In genomic region chr12:39383064-39383552, GRCh38 we compare ENCODE assay signal across 18 cellular contexts. TPM values are rescaled to one million over a fixed set of nuclear protein-coding genes. Genes with fewer than 3 reads are reported as not detected.
DNase-seq lines count a peak whose midpoint lies in the region; ATAC-seq and TF ChIP-seq lines count a peak whose summit lies in the region.
"Had no signal": no experiment of that assay in that cellular context is flagged by ENCODE, and none has a peak within 500 bp of the region (broad histone marks: within the 10 kb centered on the region; RNA-seq: fewer than 3 reads in every experiment).

No MANE protein-coding gene starts in this region.

- H3K9me3 Mint-ChIP-seq in activated CD4-positive, alpha-beta T cell treated with anti-CD3 and anti-CD28 coated beads, Interleukin-2, amount 10 ng/mL, durations not matched to agents 24 days and 14 days: no peaks in the 10 kb centered on the region
- peaks cover 2% of the 10 kb centered on the region for H3K9me3 Mint-ChIP-seq in neural progenitor cell
- H3K9me3 Mint-ChIP-seq in activated naive CD4-positive, alpha-beta T cell treated with anti-CD3 and anti-CD28 coated beads, Interleukin-2, amount 50 U/mL, for 72 hours: no peaks in the 10 kb centered on the region
- H3K9me3 Mint-ChIP-seq: CD4-positive, alpha-beta T cell; CD8-positive, alpha-beta T cell had no signal

- no peaks in the 10 kb centered on the region; the same call in 1 of the 2 replicates for H3K79me2 ChIP-seq in SK-N-SH (ENCODE audit: insufficient read depth)
- H3K79me2 ChIP-seq in neural progenitor cell (ENCODE audit: low read depth): no peaks in the 10 kb centered on the region

- no peak overlapping the region for H3K4me3 ChIP-seq in SK-N-SH (ENCODE audit: low read depth in 2 of 2, low read length in 1 of 2)
- H3K4me3 ChIP-seq in neural progenitor cell: no peak overlapping the region
- no peak overlapping the region for H3K4me3 ChIP-seq in prostate gland
- H3K4me3 ChIP-seq: BLaER1 treated with 17β-estradiol and CSF1 and Interleukin-3, amounts not matched to agents 10 nM and 100 nM had no signal

- H3K9ac ChIP-seq in SK-N-SH: no peak overlapping the region
- peak overlapping the region; percentile 1 for H3K9ac ChIP-seq in neural progenitor cell
- H3K9ac ChIP-seq: BLaER1 treated with 17β-estradiol and CSF1 and Interleukin-3, amounts not matched to agents 10 nM and 100 nM had no signal

- no peak overlapping the region for H2AFZ ChIP-seq in SK-N-SH (ENCODE audit: low read depth)
- H2AFZ ChIP-seq in neural progenitor cell (replicated peaks): no peak overlapping the region

- no peaks in the 10 kb centered on the region for H3K36me3 ChIP-seq in SK-N-SH (replicated peaks in 1 of 2; ENCODE audit: control insufficient read depth in 1 of 2, insufficient read depth in 2 of 2, low read length in 1 of 2)
- no peaks in the 10 kb centered on the region for H3K36me3 ChIP-seq in neural progenitor cell
- H3K36me3 ChIP-seq in prostate gland: no peaks in the 10 kb centered on the region
- H3K36me3 ChIP-seq: BLaER1 treated with 17β-estradiol and CSF1 and Interleukin-3, amounts not matched to agents 10 nM and 100 nM had no signal

- DNase-seq in activated CD4-positive, alpha-beta T cell treated with anti-CD3 and anti-CD28 coated beads, Interleukin-2, amount 10 ng/mL, durations not matched to agents 24 days and 14 days: peak; percentile 5
- DNase-seq in activated CD4-positive, alpha-beta T cell treated with anti-CD3 and anti-CD28 coated beads, Interleukin-2, amount 50 U/mL, for 4 hours: no peak
- no peak for DNase-seq in SK-N-SH
- peak; percentile 3 for DNase-seq in left kidney (ENCODE audit: low read depth, low spot score)
- no peak for DNase-seq in neural progenitor cell (ENCODE audit: low spot score)
- no peak for DNase-seq in activated naive CD4-positive, alpha-beta T cell treated with anti-CD3 and anti-CD28 coated beads, Interleukin-2, amount 50 U/mL, for 72 hours (ENCODE audit: low spot score in 2 of 2)
- DNase-seq in activated CD4-positive, CD25-positive, alpha-beta regulatory T cell treated with anti-CD3 and anti-CD28 coated beads, Interleukin-2, amount 50 U/mL, for 72 hours: no peak
- DNase-seq in prostate gland (ENCODE audit: low spot score): no peak
- DNase-seq: 8988T; ACHN; Caco-2; Calu3; CD4-positive, alpha-beta T cell; CD8-positive, alpha-beta T cell; DMS79 treated with DMSO at 0.1 percent for 48 hours; GF-D8 had no signal

- no peaks in the 10 kb centered on the region for H3K27me3 ChIP-seq in SK-N-SH (ENCODE audit: insufficient read depth)
- no peaks in the 10 kb centered on the region for H3K27me3 ChIP-seq in neural progenitor cell
- H3K27me3 ChIP-seq in prostate gland (replicated peaks; ENCODE audit: insufficient read depth): no peaks in the 10 kb centered on the region
- H3K27me3 ChIP-seq: BLaER1 treated with 17β-estradiol and CSF1 and Interleukin-3, amounts not matched to agents 10 nM and 100 nM had no signal

- H3K4me2 ChIP-seq in SK-N-SH (no peak overlapping the region), neural progenitor cell (no peak overlapping the region)
- H3K4me2 ChIP-seq: BLaER1 treated with 17β-estradiol and CSF1 and Interleukin-3, amounts not matched to agents 10 nM and 100 nM had no signal

- ATAC-seq in activated naive CD4-positive, alpha-beta T cell treated with anti-CD3 and anti-CD28 coated beads, Interleukin-2, amount 50 U/mL, for 72 hours: no peak
- ATAC-seq: CD8-positive, alpha-beta T cell had no signal

- H3K4me1 Mint-ChIP-seq in activated CD4-positive, alpha-beta T cell treated with anti-CD3 and anti-CD28 coated beads, Interleukin-2, amount 10 ng/mL, durations not matched to agents 24 days and 14 days: no peaks in the 10 kb centered on the region
- H3K4me1 Mint-ChIP-seq in neural progenitor cell: peaks cover 3% of the 10 kb centered on the region

- no peak for TF ChIP-seq POLR2A in prostate gland (IDR thresholded peaks at IDR 0.05)

- H3K27me3 Mint-ChIP-seq in activated CD4-positive, alpha-beta T cell treated with anti-CD3 and anti-CD28 coated beads, Interleukin-2, amount 10 ng/mL, durations not matched to agents 24 days and 14 days: no peaks in the 10 kb centered on the region
- H3K27me3 Mint-ChIP-seq in neural progenitor cell (ENCODE audit: insufficient read depth, low read depth): no peaks in the 10 kb centered on the region
- H3K27me3 Mint-ChIP-seq: CD4-positive, alpha-beta T cell had no signal

- TF ChIP-seq EP300 in SK-N-SH (IDR thresholded peaks at IDR 0.05; ENCODE audit: borderline replicate concordance in 1 of 2, low read depth in 1 of 2, low read length in 1 of 2): peak in 1 of 2 experiments; percentile 89; a peak in 2 of 4 replicates

- CTCF ChIA-PET in SK-N-SH (lab: Yijun Ruan, JAX): interaction anchor here (0.6 to 2.7 kb wide), 6 partner anchors 10 to 313 kb away, joined by 3 to 12 read pairs (median 3); no protein-coding TSS in a partner anchor

- peaks cover 1% of the 10 kb centered on the region for H3K36me3 Mint-ChIP-seq in activated CD4-positive, alpha-beta T cell treated with anti-CD3 and anti-CD28 coated beads, Interleukin-2, amount 10 ng/mL, durations not matched to agents 24 days and 14 days (ENCODE audit: low read depth)
- H3K36me3 Mint-ChIP-seq in neural progenitor cell: peaks cover 13% of the 10 kb centered on the region
- H3K36me3 Mint-ChIP-seq in activated naive CD4-positive, alpha-beta T cell treated with anti-CD3 and anti-CD28 coated beads, Interleukin-2, amount 50 U/mL, for 72 hours: no peaks in the 10 kb centered on the region
- H3K36me3 Mint-ChIP-seq: CD8-positive, alpha-beta T cell had no signal

- no peaks in the 10 kb centered on the region for H4K20me1 ChIP-seq in SK-N-SH (ENCODE audit: insufficient read depth)
- no peaks in the 10 kb centered on the region for H4K20me1 ChIP-seq in neural progenitor cell (ENCODE audit: low read depth)
- H4K20me1 ChIP-seq: BLaER1 treated with 17β-estradiol and CSF1 and Interleukin-3, amounts not matched to agents 10 nM and 100 nM had no signal

- no peak overlapping the region for H3K27ac Mint-ChIP-seq in activated CD4-positive, alpha-beta T cell treated with anti-CD3 and anti-CD28 coated beads, Interleukin-2, amount 10 ng/mL, durations not matched to agents 24 days and 14 days
- H3K27ac Mint-ChIP-seq in neural progenitor cell: no peak overlapping the region
- no peak overlapping the region for H3K27ac Mint-ChIP-seq in activated naive CD4-positive, alpha-beta T cell treated with anti-CD3 and anti-CD28 coated beads, Interleukin-2, amount 50 U/mL, for 72 hours
- H3K27ac Mint-ChIP-seq: CD4-positive, alpha-beta T cell; CD8-positive, alpha-beta T cell had no signal

- H3K4me3 Mint-ChIP-seq in activated CD4-positive, alpha-beta T cell treated with anti-CD3 and anti-CD28 coated beads, Interleukin-2, amount 10 ng/mL, durations not matched to agents 24 days and 14 days: no peak overlapping the region
- H3K4me3 Mint-ChIP-seq in neural progenitor cell: no peak overlapping the region
- H3K4me3 Mint-ChIP-seq: CD4-positive, alpha-beta T cell; CD8-positive, alpha-beta T cell had no signal

- H3K27ac ChIP-seq in SK-N-SH (ENCODE audit: low read depth in 2 of 2, low read length in 1 of 2): peak overlapping the region in 1 of 2 experiments; percentile 99; a peak in 2 of 4 replicates
- no peak overlapping the region for H3K27ac ChIP-seq in neural progenitor cell
- no peak overlapping the region for H3K27ac ChIP-seq in prostate gland
- H3K27ac ChIP-seq: BLaER1 treated with 17β-estradiol and CSF1 and Interleukin-3, amounts not matched to agents 10 nM and 100 nM; C4-2B had no signal

- no peaks in the 10 kb centered on the region for H3K9me2 ChIP-seq in SK-N-SH

- no peaks in the 10 kb centered on the region for H3F3A ChIP-seq in SK-N-SH (replicated peaks; ENCODE audit: insufficient read depth)
- H3F3A ChIP-seq in neural progenitor cell (ENCODE audit: low read depth): no peaks in the 10 kb centered on the region

- TF ChIP-seq RAD21 in SK-N-SH (IDR thresholded peaks at IDR 0.05; ENCODE audit: low read length): no peak

- 74% methylated on average over 3 of the region's 3 CpGs for WGBS in SK-N-SH (ENCODE audit: low lambda C conversion rate)
- WGBS in prostate gland: 94% methylated on average over 3 of the region's 3 CpGs

- POLR2A ChIA-PET in SK-N-SH (lab: Yijun Ruan, JAX): interaction anchor here (1.2 to 1.4 kb wide), 2 partner anchors 8 to 59 kb away, joined by 3 to 6 read pairs; partner anchors contain the start of gene KIF21A

- intact Hi-C loops in activated CD4-positive, alpha-beta T cell treated with anti-CD3 and anti-CD28 coated beads, Interleukin-2, amount 10 ng/mL, durations not matched to agents 24 days and 14 days (cut with micrococcal nuclease): no loop called here
- intact Hi-C loops in prostate gland (cut with DNase I): no loop called here

- H3K4me1 ChIP-seq in SK-N-SH (ENCODE audit: control insufficient read depth in 1 of 2, insufficient read depth in 2 of 2, low read depth in 1 of 2, low read length in 1 of 2): peaks cover 0 to 34% of the 10 kb centered on the region in 2 experiments; a peak in 2 of 4 replicates
- H3K4me1 ChIP-seq in neural progenitor cell: no peaks in the 10 kb centered on the region
- H3K4me1 ChIP-seq in prostate gland (replicated peaks): no peaks in the 10 kb centered on the region
- H3K4me1 ChIP-seq: BLaER1 treated with 17β-estradiol and CSF1 and Interleukin-3, amounts not matched to agents 10 nM and 100 nM had no signal

- H3K9me3 ChIP-seq in SK-N-SH (no peaks in the 10 kb centered on the region), neural progenitor cell (ENCODE audit: low read depth) (no peaks in the 10 kb centered on the region), prostate gland (no peaks in the 10 kb centered on the region)
- H3K9me3 ChIP-seq: BLaER1 treated with 17β-estradiol and CSF1 and Interleukin-3, amounts not matched to agents 10 nM and 100 nM; Caco-2 had no signal

- TF ChIP-seq CTCF in SK-N-SH (IDR thresholded peaks at IDR 0.05) (no peak), neural progenitor cell (IDR thresholded peaks at IDR 0.05) (no peak), prostate gland (IDR thresholded peaks at IDR 0.05) (no peak)

TF ChIP-seq in SK-N-SH, 30 proteins besides CTCF, POLR2A, EP300 and RAD21:
- TF ChIP-seq EZH2phosphoT487 (IDR thresholded peaks at IDR 0.05; ENCODE audit: borderline replicate concordance, low read depth) (no peak), TEAD4 (IDR thresholded peaks at IDR 0.05; ENCODE audit: borderline replicate concordance, insufficient read depth) (peak; percentile 66), MEF2A (IDR thresholded peaks at IDR 0.05; ENCODE audit: borderline replicate concordance, low read depth) (no peak), RCOR1 (IDR thresholded peaks at IDR 0.05; ENCODE audit: low read length) (peak; percentile 45; the same call in 1 of the 2 replicates)

RNA-seq across cellular contexts. Expression of gene KIF21A, which starts 59.8 kb away (rescaled TPM):
- 28.1 and 29.5 TPM in 2 replicates for total RNA-seq in activated CD4-positive, alpha-beta T cell treated with anti-CD3 and anti-CD28 coated beads, Interleukin-2, amount 10 ng/mL, durations not matched to agents 24 days and 14 days
- 3.6 and 7.2 TPM in 2 replicates for polyA plus RNA-seq in SK-N-SH (2012; rRNA removed)
- polyA plus RNA-seq in SK-N-SH (2012; cell fraction: cytosol; rRNA removed): 8.8 and 11.7 TPM in 2 replicates
- polyA plus RNA-seq in SK-N-SH (2012; cell fraction: nucleus; rRNA removed): 5.3 and 9.8 TPM in 2 replicates
- total RNA-seq in neural progenitor cell (ENCODE audit: low replicate concordance) (42.1 and 54.2 TPM in 2 replicates), prostate gland (10 to 100 TPM; 36.2 to 57.9 TPM)
- 10 to 100 TPM; 16.1 to 16.8 TPM for total RNA-seq in activated naive CD4-positive, alpha-beta T cell treated with anti-CD3 and anti-CD28 coated beads, Interleukin-2, amount 50 U/mL, for 72 hours

Comparison
In these comparisons a context has a peak if more than half of its experiments do, and no peak if none do; other contexts are left out.
1. DNase-seq: peak in activated CD4-positive, alpha-beta T cell treated with anti-CD3 and anti-CD28 coated beads, Interleukin-2, amount 10 ng/mL, durations not matched to agents 24 days and 14 days (single experiment) and left kidney (single experiment); none in activated CD4-positive, alpha-beta T cell treated with anti-CD3 and anti-CD28 coated beads, Interleukin-2, amount 50 U/mL, for 4 hours (0 of 2), SK-N-SH (single experiment), neural progenitor cell (single experiment), activated naive CD4-positive, alpha-beta T cell treated with anti-CD3 and anti-CD28 coated beads, Interleukin-2, amount 50 U/mL, for 72 hours (0 of 2), activated CD4-positive, CD25-positive, alpha-beta regulatory T cell treated with anti-CD3 and anti-CD28 coated beads, Interleukin-2, amount 50 U/mL, for 72 hours (single experiment) and prostate gland (single experiment).